19 cellular contexts compared by ENCODE assay signal in genomic region chr7:142488234-142488633, GRCh38.
DNase-seq lines count a peak whose midpoint lies in the region; ATAC-seq and TF ChIP-seq lines count a peak whose summit lies in the region.
"Had no signal": no experiment of that assay in that cellular context is flagged by ENCODE, and none has a peak within 500 bp of the region (broad histone marks: within the 10 kb centered on the region; RNA-seq: fewer than 3 reads in every experiment).

No MANE protein-coding gene starts in this region.

- no peaks in the 10 kb centered on the region for H3K79me2 ChIP-seq in parathyroid adenoma

- TF ChIP-seq POLR2A in upper lobe of left lung (IDR thresholded peaks at IDR 0.05), result no peak

- H3K9me3 ChIP-seq in heart right ventricle (no peaks in the 10 kb centered on the region), left ventricle myocardium inferior (replicated peaks) (no peaks in the 10 kb centered on the region), WERI-Rb-1 (ENCODE audit: severe bottlenecking) (no peaks in the 10 kb centered on the region), parathyroid adenoma (ENCODE audit: control insufficient read depth, low read length) (no peaks in the 10 kb centered on the region), upper lobe of left lung (no peaks in the 10 kb centered on the region)
- H3K9me3 ChIP-seq: Caco-2, SJSA1 had no signal

- no peak overlapping the region for H3K4me3 ChIP-seq in heart right ventricle
- H3K4me3 ChIP-seq in left ventricle myocardium inferior, result no peak overlapping the region
- H3K4me3 ChIP-seq in WERI-Rb-1 (ENCODE audit: low read depth, low read length), result no peak overlapping the region
- no peak overlapping the region for H3K4me3 ChIP-seq in parathyroid adenoma (ENCODE audit: low read depth, low read length)
- no peak overlapping the region for H3K4me3 ChIP-seq in upper lobe of left lung
- H3K4me3 ChIP-seq: GM23248, SJSA1 had no signal

- no peak for TF ChIP-seq EP300 in upper lobe of left lung (IDR thresholded peaks at IDR 0.05)

- H3K27me3 ChIP-seq in heart right ventricle (peaks cover 0 to 9% (median 0%) of the 10 kb centered on the region in 7 donors), left ventricle myocardium inferior (ENCODE audit: low read depth) (peaks cover 17% of the 10 kb centered on the region), WERI-Rb-1 (ENCODE audit: insufficient read depth, low read depth, severe bottlenecking) (no peaks in the 10 kb centered on the region), parathyroid adenoma (ENCODE audit: control insufficient read depth, insufficient read depth, low read length) (no peaks in the 10 kb centered on the region), upper lobe of left lung (no peaks in the 10 kb centered on the region)
- H3K27me3 ChIP-seq: SJSA1 had no signal

- intact Hi-C loops in heart right ventricle (cut with DNase I), result no loop called here
- intact Hi-C loops in left ventricle myocardium inferior (cut with micrococcal nuclease), result no loop called here

- WGBS in heart right ventricle, 2 donors, result 64 to 69% methylated on average over 7 of the region's 7 CpGs
- 57 to 80% methylated on average over 7 of the region's 7 CpGs for WGBS in upper lobe of left lung, 2 donors

- in situ Hi-C loops in G401 (cut with HindIII; ENCODE audit: low sequenced_read_pairs), result no loop called here

- ATAC-seq in heart right ventricle (peak in 5 of 8 donors; percentile 21 to 40 (median 31)), upper lobe of left lung (ENCODE audit: low FRiP score in 2 of 2) (peak; percentile 16 to 37), HG03045 (IDR thresholded peaks at IDR 0.05; ENCODE audit: unreplicated experiment) (no peak), HG02973 (IDR thresholded peaks at IDR 0.05; ENCODE audit: unreplicated experiment) (no peak)
- ATAC-seq: PC-3 had no signal

- TF ChIP-seq CTCF in heart right ventricle (IDR thresholded peaks at IDR 0.05), result no peak
- no peak for TF ChIP-seq CTCF in left ventricle myocardium inferior (IDR thresholded peaks at IDR 0.05; ENCODE audit: borderline replicate concordance)
- no peak for TF ChIP-seq CTCF in WERI-Rb-1 (IDR thresholded peaks at IDR 0.05; ENCODE audit: low read depth, low read length)
- TF ChIP-seq CTCF in parathyroid adenoma (IDR thresholded peaks at IDR 0.05), result no peak
- no peak for TF ChIP-seq CTCF in upper lobe of left lung (IDR thresholded peaks at IDR 0.05)

- H3K4me2 ChIP-seq in parathyroid adenoma (ENCODE audit: low read length), result no peak overlapping the region

- H3K27ac ChIP-seq in heart right ventricle (no peak overlapping the region), left ventricle myocardium inferior (replicated peaks) (no peak overlapping the region), WERI-Rb-1 (peak overlapping the region; percentile 71), parathyroid adenoma (no peak overlapping the region), upper lobe of left lung (no peak overlapping the region)
- H3K27ac ChIP-seq: C4-2B, GM23248, HL-60, RWPE1, SJSA1 had no signal

- H3K9ac ChIP-seq in parathyroid adenoma, result no peak overlapping the region
- H3K9ac ChIP-seq: GM23248 had no signal

- peak overlapping the region; percentile 25 for H2AFZ ChIP-seq in parathyroid adenoma
- H2AFZ ChIP-seq: GM23248 had no signal

- DNase-seq in heart right ventricle, result no peak
- no peak for DNase-seq in left ventricle myocardium inferior
- DNase-seq in WERI-Rb-1, result no peak
- no peak for DNase-seq in upper lobe of left lung
- no peak for DNase-seq in G401 (ENCODE audit: low spot score)
- DNase-seq: Caco-2, GM23248, HCEC 1CT, NCI-H187, NCI-H446, NCI-H748 treated with DMSO at 0.1 percent for 48 hours had no signal

- H3K36me3 ChIP-seq in heart right ventricle (no peaks in the 10 kb centered on the region), left ventricle myocardium inferior (no peaks in the 10 kb centered on the region), WERI-Rb-1 (no peaks in the 10 kb centered on the region), parathyroid adenoma (ENCODE audit: control insufficient read depth, insufficient read depth, low read length) (no peaks in the 10 kb centered on the region), upper lobe of left lung (no peaks in the 10 kb centered on the region)
- H3K36me3 ChIP-seq: SJSA1 had no signal

- H3K4me1 ChIP-seq in heart right ventricle (peaks cover 0 to 7% (median 0%) of the 10 kb centered on the region in 9 donors), left ventricle myocardium inferior (no peaks in the 10 kb centered on the region), parathyroid adenoma (peaks cover 37% of the 10 kb centered on the region), upper lobe of left lung (peaks cover 0 to 2% (median 0%) of the 10 kb centered on the region in 4 donors)
- H3K4me1 ChIP-seq: Caco-2, SJSA1 had no signal

Comparison
In these comparisons a context has a peak if more than half of its experiments do, and no peak if none do; other contexts are left out.
1. ATAC-seq: peak in heart right ventricle (5 of 8) and upper lobe of left lung (2 of 2); none in HG03045 (single experiment) and HG02973 (single experiment).